In genomic region chr6:17542243-17542642, GRCh38 we compare ENCODE assay signal across 13 cellular contexts. TPM values are rescaled to one million over a fixed set of nuclear protein-coding genes. Genes with fewer than 3 reads are reported as not detected.
DNase-seq lines count a peak whose midpoint lies in the region; TF ChIP-seq lines count a peak whose summit lies in the region.
"Had no signal": no experiment of that assay in that cellular context is flagged by ENCODE, and none has a peak within 500 bp of the region (broad histone marks: within the 10 kb centered on the region; RNA-seq: fewer than 3 reads in every experiment).

No MANE protein-coding gene starts in this region.

- no peak overlapping the region for H3K4me3 ChIP-seq in trophoblast cell (ENCODE audit: low read depth, low read length)
- H3K4me3 ChIP-seq: GM23338 had no signal

- no peak overlapping the region for H2BK120ac ChIP-seq in trophoblast cell (ENCODE audit: insufficient read depth, low read length, poor library complexity)

- H3K79me1 ChIP-seq in trophoblast cell (ENCODE audit: low read length) = no peaks in the 10 kb centered on the region

- no peaks in the 10 kb centered on the region for H3K4me1 Mint-ChIP-seq in neural crest cell
- H3K4me1 Mint-ChIP-seq: B cell had no signal

- no peaks in the 10 kb centered on the region for H3K9me3 Mint-ChIP-seq in neural crest cell

- H3K27me3 Mint-ChIP-seq in neural crest cell (ENCODE audit: low read depth) = no peaks in the 10 kb centered on the region

- H3K9me3 ChIP-seq in trophoblast cell (ENCODE audit: insufficient read depth, low read depth, low read length) = peaks cover 2% of the 10 kb centered on the region

- H2AK5ac ChIP-seq in trophoblast cell (ENCODE audit: low read length) = no peak overlapping the region

- no peaks in the 10 kb centered on the region for H3K27me3 ChIP-seq in trophoblast cell (ENCODE audit: insufficient read depth, low read length)

- H4K12ac ChIP-seq in trophoblast cell (ENCODE audit: low read depth, low read length) = no peak overlapping the region

- H3K36me3 ChIP-seq in trophoblast cell (ENCODE audit: control insufficient read depth in 1 of 2, insufficient read depth in 2 of 2, low read length in 2 of 2) = peaks cover 26 to 37% of the 10 kb centered on the region in 2 experiments

- H3K27ac Mint-ChIP-seq in neural crest cell (ENCODE audit: unreplicated experiment) = peak overlapping the region; percentile 83
- H3K27ac Mint-ChIP-seq: B cell; CD4-positive, alpha-beta T cell; GM23338 had no signal

- no peak overlapping the region for H3K14ac ChIP-seq in trophoblast cell (ENCODE audit: low read length)

- no peak overlapping the region for H4K91ac ChIP-seq in trophoblast cell (ENCODE audit: low read depth, low read length)

- H3K9ac ChIP-seq in trophoblast cell (ENCODE audit: low read length) = no peak overlapping the region

- no peak overlapping the region for H4K8ac ChIP-seq in trophoblast cell (ENCODE audit: low read depth, low read length)

- no peak overlapping the region for H3K18ac ChIP-seq in trophoblast cell (ENCODE audit: low read length)

- WGBS in trophoblast cell (ENCODE audit: extremely low coverage, insufficient coverage, insufficient read length) = no CpG with 5 or more reads among the region's 3 CpGs

- peaks cover 28% of the 10 kb centered on the region for H3K36me3 Mint-ChIP-seq in neural crest cell (ENCODE audit: low read depth)

- no peaks in the 10 kb centered on the region for H3K4me1 ChIP-seq in trophoblast cell (ENCODE audit: control insufficient read depth in 1 of 2, insufficient read depth in 2 of 2, low read length in 2 of 2)

- H2BK5ac ChIP-seq in trophoblast cell (ENCODE audit: low read depth, low read length, poor library complexity) = no peak overlapping the region

- H3K23ac ChIP-seq in trophoblast cell (ENCODE audit: low read length) = no peak overlapping the region

- H3K27ac ChIP-seq in trophoblast cell (ENCODE audit: low read depth, low read length) = no peak overlapping the region

- H3K4me2 ChIP-seq in trophoblast cell (ENCODE audit: low read length) = no peak overlapping the region
- H3K4me2 ChIP-seq: GM23338 had no signal

- H2BK12ac ChIP-seq in trophoblast cell (ENCODE audit: low read length) = no peak overlapping the region

- H3K4me3 Mint-ChIP-seq in neural crest cell = no peak overlapping the region
- H3K4me3 Mint-ChIP-seq: B cell; CD4-positive, alpha-beta T cell; GM23338 had no signal

- H2AFZ ChIP-seq in trophoblast cell (ENCODE audit: insufficient read depth, low read length, poor library complexity) = no peak overlapping the region
- H2AFZ ChIP-seq: GM23338 had no signal

- DNase-seq in NCI-H1092 (lab: John Stamatoyannopoulos, UW) (peak; percentile 10), NCI-H146 treated with DMSO at 0.1 percent for 48 hours (lab: John Stamatoyannopoulos, UW; ENCODE audit: unreplicated experiment) (peak; percentile 13), NCI-H69 (lab: John Stamatoyannopoulos, UW) (peak; percentile 62), neural crest cell (ENCODE audit: low read depth, low spot score) (no peak), SHP77 (lab: John Stamatoyannopoulos, UW) (no peak), trophoblast cell (no peak), OCI-M1 (lab: John Stamatoyannopoulos, UW) (no peak)
- DNase-seq: C1 segment of cervical spinal cord; CD4-positive, alpha-beta T cell; DMS79; H7 had no signal

- no peak for TF ChIP-seq CTCF in neural crest cell (conservative IDR thresholded peaks at IDR 0.05)

- H3K4ac ChIP-seq in trophoblast cell (ENCODE audit: low read depth, low read length) = no peak overlapping the region

- H3K79me2 ChIP-seq in trophoblast cell (ENCODE audit: control insufficient read depth, insufficient read depth, low read length, poor library complexity) = no peaks in the 10 kb centered on the region

RNA-seq across cellular contexts. Expression of gene FAM8A1, which starts 57.9 kb away (rescaled TPM):
- 17.5 and 17.7 TPM in 2 replicates for total RNA-seq in neural crest cell
- polyA plus RNA-seq in trophoblast cell (2013) = 10.1 and 10.3 TPM in 2 replicates

Comparison
In these comparisons a context has a peak if more than half of its experiments do, and no peak if none do; other contexts are left out.
1. DNase-seq: peak in NCI-H1092 (single experiment), NCI-H146 treated with DMSO at 0.1 percent for 48 hours (single experiment) and NCI-H69 (single experiment); none in neural crest cell (single experiment), SHP77 (0 of 2), trophoblast cell (0 of 2) and OCI-M1 (single experiment).